9 cellular contexts compared by ENCODE assay signal in genomic region chrX:132092439-132093065, GRCh38. TPM values are rescaled to one million over a fixed set of nuclear protein-coding genes. Genes with fewer than 3 reads are reported as not detected.
DNase-seq lines count a peak whose midpoint lies in the region; ATAC-seq and TF ChIP-seq lines count a peak whose summit lies in the region.
"Had no signal": no experiment of that assay in that cellular context is flagged by ENCODE, and none has a peak within 500 bp of the region (broad histone marks: within the 10 kb centered on the region; RNA-seq: fewer than 3 reads in every experiment).

No MANE protein-coding gene starts in this region.

- H3K9me3 ChIP-seq in lung (ENCODE audit: control insufficient read depth in 2 of 2, insufficient read depth in 1 of 2, low read length in 1 of 2) = peaks cover 0 to 3% of the 10 kb centered on the region in 2 donors

- peak; percentile 47 for TF ChIP-seq CTCF in lung (IDR thresholded peaks at IDR 0.05; ENCODE audit: control extremely low read depth, extremely low read depth)

- DNase-seq in SIG-M5 treated with dmso at 0.1 percent for 504 hours (lab: John Stamatoyannopoulos, UW; ENCODE audit: unreplicated experiment) (peak; percentile 62), SIG-M5 (lab: John Stamatoyannopoulos, UW) (no peak), NCI-H2107 (lab: John Stamatoyannopoulos, UW) (peak; percentile 40), dedifferentiated amniotic fluid mesenchymal stem cell (ENCODE audit: extremely low spot score) (peak; percentile 73), lung (ENCODE audit: low spot score) (peak; percentile 39)
- DNase-seq in activated CD4-positive, alpha-beta T cell treated with anti-CD3 and anti-CD28 coated beads for 1 hour = peak; percentile 13
- peak; percentile 2 to 6 for DNase-seq in stimulated activated CD8-positive, alpha-beta memory T cell treated with anti-CD3 and anti-CD28 coated beads, Interleukin-4, amount 100 ng/mL, for 4 hours (ENCODE audit: low read depth in 2 of 2, low spot score in 1 of 2)

- H3K27ac ChIP-seq in lung (ENCODE audit: low read depth in 1 of 2, low read length in 1 of 2) = no peak overlapping the region

- ATAC-seq in HG02852 (IDR thresholded peaks at IDR 0.05; ENCODE audit: unreplicated experiment) = peak; percentile 92
- ATAC-seq in lung (ENCODE audit: insufficient read depth, low FRiP score) = no peak

- H3K36me3 ChIP-seq in lung (ENCODE audit: control insufficient read depth in 2 of 2, insufficient read depth in 2 of 2, low read length in 2 of 2) = no peaks in the 10 kb centered on the region

- no peaks in the 10 kb centered on the region for H3K4me1 ChIP-seq in lung (ENCODE audit: control insufficient read depth in 2 of 2, insufficient read depth in 2 of 2, low read length in 2 of 2)

- WGBS in lung, 2 donors = 44 to 49% methylated on average over 7 of the region's 7 CpGs

- no peaks in the 10 kb centered on the region for H3K27me3 ChIP-seq in lung (ENCODE audit: control insufficient read depth, insufficient read depth)

- no peak overlapping the region for H3K4me3 ChIP-seq in lung

RNA-seq across cellular contexts. Expression of gene FRMD7, which starts 35.3 kb away (rescaled TPM):
- total RNA-seq in lung = not detected
- polyA plus RNA-seq in lung = under 1 TPM in 1 of 2 donors, not detected in 1; 0.03 TPM
- total RNA-seq: natural killer cell treated with Interleukin-12 subunit alpha and Interleukin-12 subunit beta and Interleukin-15 and Interleukin-18, amount 100 ng/mL, for 72 hours had no signal
